In the genomic region with DNA sequence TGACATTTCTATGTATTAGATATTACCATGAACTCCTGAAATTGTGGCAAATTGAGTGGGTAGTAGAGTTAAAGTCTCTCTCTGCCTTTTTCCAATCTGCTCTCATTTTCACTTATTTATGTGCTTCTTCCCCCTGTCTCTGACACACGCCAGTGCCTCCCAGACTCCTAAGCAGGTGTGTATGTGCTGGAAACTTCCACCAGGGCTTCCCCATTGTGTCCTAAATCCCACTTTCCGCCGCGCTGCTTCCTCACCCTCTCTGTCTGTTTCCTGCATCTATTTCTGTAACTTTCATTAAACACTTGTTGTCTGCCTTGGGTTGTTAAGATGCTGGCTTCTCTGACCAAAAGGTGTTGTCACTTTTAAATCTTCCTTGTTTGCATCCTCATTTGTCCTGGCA, we compare ENCODE assay signal across 22 cellular contexts.
DNase-seq lines count a peak whose midpoint lies in the region; ATAC-seq and TF ChIP-seq lines count a peak whose summit lies in the region.
"Had no signal": no experiment of that assay in that cellular context is flagged by ENCODE, and none has a peak within 500 bp of the region (broad histone marks: within the 10 kb centered on the region; RNA-seq: fewer than 3 reads in every experiment).

No MANE protein-coding gene starts in this region.

- H3K36me3 Mint-ChIP-seq in memory B cell, result no peaks in the 10 kb centered on the region
- H3K36me3 Mint-ChIP-seq: activated naive CD8-positive, alpha-beta T cell treated with anti-CD3 and anti-CD28 coated beads, Interleukin-2, amount 10 ng/mL, durations not matched to agents 7 days and 5 days; IgD-negative memory B cell; neural progenitor cell; T-cell had no signal

- H3K27ac ChIP-seq in OCI-LY3 (ENCODE audit: low read length) (no peak overlapping the region), skeletal muscle tissue (ENCODE audit: low read depth, low read length) (no peak overlapping the region), substantia nigra (ENCODE audit: low read depth, low read length, poor library complexity, severe bottlenecking) (no peak overlapping the region)
- H3K27ac ChIP-seq: neural progenitor cell, upper lobe of right lung had no signal

- H3K36me3 ChIP-seq in OCI-LY3 (replicated peaks; ENCODE audit: low read depth, low read length), result no peaks in the 10 kb centered on the region
- H3K36me3 ChIP-seq in skeletal muscle tissue (ENCODE audit: control insufficient read depth in 3 of 3, insufficient read depth in 3 of 3, low read length in 3 of 3), result no peaks in the 10 kb centered on the region
- H3K36me3 ChIP-seq: BE2C, neural progenitor cell, upper lobe of right lung had no signal

- H3K4me1 ChIP-seq in OCI-LY3 (ENCODE audit: low read length) (peaks cover 31% of the 10 kb centered on the region), skeletal muscle tissue (ENCODE audit: control insufficient read depth in 3 of 3, insufficient read depth in 3 of 3, low read length in 3 of 3) (peaks cover 20 to 27% (median 25%) of the 10 kb centered on the region in 3 donors)

- intact Hi-C loops in Right ventricle myocardium superior (cut with DNase I), result no loop called here
- intact Hi-C loops in Right ventricle myocardium inferior (cut with DNase I), result loop anchor here (5.0 to 10.0 kb wide), 4 partner anchors 73 to 327 kb away; no protein-coding TSS in a partner anchor

- no peak for DNase-seq in Right ventricle myocardium superior
- DNase-seq in Right ventricle myocardium inferior (ENCODE audit: missing footprints), result no peak
- DNase-seq in memory B cell (ENCODE audit: low spot score in 2 of 2), result no peak
- DNase-seq in substantia nigra (lab: John Stamatoyannopoulos, UW), result no peak
- DNase-seq in activated CD4-positive, alpha-beta T cell treated with anti-CD3 and anti-CD28 coated beads for 1 hour, result no peak
- DNase-seq: activated CD8-positive, alpha-beta T cell treated with anti-CD3 and anti-CD28 coated beads for 36 hours; activated naive CD8-positive, alpha-beta T cell treated with anti-CD3 and anti-CD28 coated beads, Interleukin-2, amount 10 ng/mL, durations not matched to agents 7 days and 5 days; head of caudate nucleus; midbrain; SIG-M5; stimulated activated CD4-positive, alpha-beta T cell treated with anti-CD3 and anti-CD28 coated beads, Interleukin-2, amount 100 ng/mL, for 24 hours; T-cell had no signal

- H3K4me3 ChIP-seq in OCI-LY3 (ENCODE audit: low read length) (no peak overlapping the region), skeletal muscle tissue (ENCODE audit: low read length in 3 of 3) (peak overlapping the region; percentile 13 to 55 (median 42))
- H3K4me3 ChIP-seq: neural progenitor cell, skin epidermis, upper lobe of right lung had no signal

- no peak overlapping the region for H3K9ac ChIP-seq in OCI-LY3 (ENCODE audit: low read length)
- H3K9ac ChIP-seq in skeletal muscle tissue (ENCODE audit: low read depth in 1 of 3, low read length in 3 of 3), result peak overlapping the region in 2 of 3 donors; percentile 52 to 58
- H3K9ac ChIP-seq: neural progenitor cell had no signal

- peak overlapping the region; percentile 9 for H3K27ac Mint-ChIP-seq in memory B cell
- H3K27ac Mint-ChIP-seq: activated CD8-positive, alpha-beta T cell treated with anti-CD3 and anti-CD28 coated beads for 36 hours; activated naive CD8-positive, alpha-beta T cell treated with anti-CD3 and anti-CD28 coated beads, Interleukin-2, amount 10 ng/mL, durations not matched to agents 7 days and 5 days; IgD-negative memory B cell; neural progenitor cell; T-cell had no signal

- peak overlapping the region; percentile 35 for H3K4me2 ChIP-seq in OCI-LY3 (ENCODE audit: low read length)

- H3K27me3 ChIP-seq in OCI-LY3 (ENCODE audit: low read depth, low read length) (no peaks in the 10 kb centered on the region), skeletal muscle tissue (ENCODE audit: control insufficient read depth in 3 of 3, insufficient read depth in 3 of 3, low read length in 3 of 3) (no peaks in the 10 kb centered on the region)
- H3K27me3 ChIP-seq: BE2C, neural progenitor cell, upper lobe of right lung had no signal

- no peak overlapping the region for H2AFZ ChIP-seq in OCI-LY3 (ENCODE audit: low read depth, low read length)
- H2AFZ ChIP-seq: neural progenitor cell had no signal

- no peaks in the 10 kb centered on the region for H3K79me2 ChIP-seq in OCI-LY3 (ENCODE audit: low read length)

- no peaks in the 10 kb centered on the region for H4K20me1 ChIP-seq in OCI-LY3 (ENCODE audit: insufficient read depth, low read length)

- no peak for TF ChIP-seq CTCF in OCI-LY3 (IDR thresholded peaks at IDR 0.05; ENCODE audit: low read depth, low read length)

- no peaks in the 10 kb centered on the region for H3K4me1 Mint-ChIP-seq in memory B cell
- H3K4me1 Mint-ChIP-seq: activated naive CD8-positive, alpha-beta T cell treated with anti-CD3 and anti-CD28 coated beads, Interleukin-2, amount 10 ng/mL, durations not matched to agents 7 days and 5 days; IgD-negative memory B cell; T-cell had no signal

- peaks cover 7% of the 10 kb centered on the region for H3K9me3 Mint-ChIP-seq in memory B cell

- no peak overlapping the region for H3K4me3 Mint-ChIP-seq in memory B cell
- H3K4me3 Mint-ChIP-seq: activated CD8-positive, alpha-beta T cell treated with anti-CD3 and anti-CD28 coated beads for 36 hours; activated naive CD8-positive, alpha-beta T cell treated with anti-CD3 and anti-CD28 coated beads, Interleukin-2, amount 10 ng/mL, durations not matched to agents 7 days and 5 days; IgD-negative memory B cell; neural progenitor cell; T-cell had no signal

- ATAC-seq in Right ventricle myocardium superior (ENCODE audit: poor library complexity), result peak; percentile 6
- no peak for ATAC-seq in Right ventricle myocardium inferior
- no peak for ATAC-seq in memory B cell (ENCODE audit: low read depth)
- no peak for ATAC-seq in HG03097 (IDR thresholded peaks at IDR 0.05; ENCODE audit: low FRiP score, unreplicated experiment)
- ATAC-seq: activated CD4-positive, CD25-positive, alpha-beta regulatory T cell treated with anti-CD3 and anti-CD28 coated beads, Interleukin-2, amount 50 U/mL, for 24 hours; activated CD8-positive, alpha-beta T cell treated with anti-CD3 and anti-CD28 coated beads for 36 hours; T-cell had no signal

- H3K9me3 ChIP-seq in OCI-LY3 (ENCODE audit: insufficient read depth, low read length) (no peaks in the 10 kb centered on the region), skeletal muscle tissue (ENCODE audit: control insufficient read depth in 3 of 3, low read length in 3 of 3) (no peaks in the 10 kb centered on the region)
- H3K9me3 ChIP-seq: BE2C, upper lobe of right lung had no signal

- no peaks in the 10 kb centered on the region for H3K27me3 Mint-ChIP-seq in memory B cell
- H3K27me3 Mint-ChIP-seq: activated CD8-positive, alpha-beta T cell treated with anti-CD3 and anti-CD28 coated beads for 36 hours; activated naive CD8-positive, alpha-beta T cell treated with anti-CD3 and anti-CD28 coated beads, Interleukin-2, amount 10 ng/mL, durations not matched to agents 7 days and 5 days; progenitor cell of endocrine pancreas; T-cell had no signal
